19 cellular contexts compared by ENCODE assay signal in genomic region chr4:162699629-162700028, GRCh38.
DNase-seq lines count a peak whose midpoint lies in the region; ATAC-seq, FAIRE-seq and TF ChIP-seq lines count a peak whose summit lies in the region.
"Had no signal": no experiment of that assay in that cellular context is flagged by ENCODE, and none has a peak within 500 bp of the region (broad histone marks: within the 10 kb centered on the region; RNA-seq: fewer than 3 reads in every experiment).

No MANE protein-coding gene starts in this region.

- TF ChIP-seq CTCF in Caco-2 (IDR thresholded peaks at IDR 0.05; ENCODE audit: insufficient read depth in 1 of 2, low read depth in 1 of 2, low read length in 1 of 2, severe bottlenecking in 1 of 2, unreplicated experiment in 1 of 2): no peak
- TF ChIP-seq CTCF in GM12878 (IDR thresholded peaks at IDR 0.05 in 2 of 3, conservative IDR thresholded peaks at IDR 0.05 in 1 of 3; ENCODE audit: control insufficient read depth in 2 of 3, extremely low read depth in 1 of 3, insufficient read depth in 1 of 3, low read depth in 3 of 3, low read length in 3 of 3): no peak

- POLR2A ChIA-PET in Caco-2 (lab: Charles Lee) (no interaction called here), GM12878 (lab: Charles Lee) (no interaction called here)

- no peak for TF ChIP-seq EP300 in GM12878 (IDR thresholded peaks at IDR 0.05; ENCODE audit: borderline replicate concordance in 1 of 2, control insufficient read depth in 1 of 2, low read depth in 2 of 2, low read length in 2 of 2)

- DNase-seq in Caco-2 (no peak), GM12878 (ENCODE audit: low read depth, low spot score) (no peak)
- DNase-seq in stimulated activated naive CD8-positive, alpha-beta T cell treated with anti-CD3 and anti-CD28 coated beads, Interleukin-15, Interleukin-2, amounts not matched to agents 100 U/mL and 50 U/mL, for 24 hours: no peak
- no peak for DNase-seq in activated T-cell treated with anti-CD3 and anti-CD28 coated beads, Interleukin-2, amount 50 U/mL, for 24 hours
- DNase-seq: 8988T, AML-193, Calu3, DMS79, HCEC 1CT, Karpas-422 had no signal

- 89% methylated on average over 1 of the region's 1 CpG for WGBS in GM12878 (ENCODE audit: insufficient coverage, insufficient replicate concordance, low lambda C conversion rate, missing lambda C conversion rate)

- in situ Hi-C loops in GM12878 (cut with MboI): no loop called here

- no peak for TF ChIP-seq POLR2A in GM12878 (IDR thresholded peaks at IDR 0.05; ENCODE audit: low read depth, low read length)

- H3K4me3 ChIP-seq in Caco-2 (ENCODE audit: low read depth, low read length) (no peak overlapping the region), GM12878 (no peak overlapping the region)
- H3K4me3 ChIP-seq: BLaER1, K562 had no signal

- H3K4me1 Mint-ChIP-seq in Caco-2 (ENCODE audit: low read depth, unreplicated experiment): peaks cover 7% of the 10 kb centered on the region
- no peaks in the 10 kb centered on the region for H3K4me1 Mint-ChIP-seq in activated T-cell treated with anti-CD3 and anti-CD28 coated beads, Interleukin-2, amount 50 U/mL, for 24 hours (ENCODE audit: low read depth)
- H3K4me1 Mint-ChIP-seq in stimulated activated memory B cell treated with anti-CD40 and anti-IgM and Interleukin-4, amounts not matched to agents 10 μg/mL and 1 μg/mL and 100 μg/mL, for 72 hours: no peaks in the 10 kb centered on the region

- SMC1A ChIA-PET in GM12878 (lab: Charles Lee; ENCODE audit: uncharacterized antibody, unreplicated experiment): no interaction called here

- H3K27ac ChIP-seq in GM12878 (ENCODE audit: control insufficient read depth, insufficient read depth): no peak overlapping the region
- H3K27ac ChIP-seq: BLaER1, HL-60 had no signal

- no peak overlapping the region for H3K4me3 Mint-ChIP-seq in Caco-2 (ENCODE audit: unreplicated experiment)
- no peak overlapping the region for H3K4me3 Mint-ChIP-seq in activated T-cell treated with anti-CD3 and anti-CD28 coated beads, Interleukin-2, amount 50 U/mL, for 24 hours
- no peak overlapping the region for H3K4me3 Mint-ChIP-seq in stimulated activated memory B cell treated with anti-CD40 and anti-IgM and Interleukin-4, amounts not matched to agents 10 μg/mL and 1 μg/mL and 100 μg/mL, for 72 hours

- ATAC-seq in GM18868 (IDR thresholded peaks at IDR 0.05; ENCODE audit: unreplicated experiment) (peak; percentile 50), HG02610 (IDR thresholded peaks at IDR 0.05; ENCODE audit: unreplicated experiment) (peak; percentile 34), GM12878 (peak; percentile 64)
- ATAC-seq in stimulated activated naive CD8-positive, alpha-beta T cell treated with anti-CD3 and anti-CD28 coated beads, Interleukin-15, Interleukin-2, amounts not matched to agents 100 U/mL and 50 U/mL, for 24 hours: no peak
- ATAC-seq in stimulated activated memory B cell treated with anti-CD40 and anti-IgM and Interleukin-4, amounts not matched to agents 10 μg/mL and 1 μg/mL and 100 μg/mL, for 72 hours: no peak
- ATAC-seq: K562 had no signal

- peak overlapping the region; percentile 32 for H3K27ac Mint-ChIP-seq in Caco-2 (ENCODE audit: unreplicated experiment)
- no peak overlapping the region for H3K27ac Mint-ChIP-seq in activated T-cell treated with anti-CD3 and anti-CD28 coated beads, Interleukin-2, amount 50 U/mL, for 24 hours
- H3K27ac Mint-ChIP-seq in stimulated activated memory B cell treated with anti-CD40 and anti-IgM and Interleukin-4, amounts not matched to agents 10 μg/mL and 1 μg/mL and 100 μg/mL, for 72 hours: no peak overlapping the region

- H3K4me1 ChIP-seq in Caco-2 (no peaks in the 10 kb centered on the region), GM12878 (ENCODE audit: control insufficient read depth, insufficient read depth, low read length) (no peaks in the 10 kb centered on the region)
- H3K4me1 ChIP-seq: BLaER1 had no signal

- no TSS peak for BruUV-seq in Caco-2 (replicated peaks; lab: Mats Ljungman, UMichigan)
- no TSS peak for BruUV-seq in GM12878 (replicated peaks; lab: Mats Ljungman, UMichigan)

- no peak overlapping the region for H2AFZ ChIP-seq in GM12878 (ENCODE audit: control insufficient read depth, low read depth, low read length)

- H3K9me3 Mint-ChIP-seq in Caco-2 (ENCODE audit: unreplicated experiment): peaks cover 12% of the 10 kb centered on the region
- H3K9me3 Mint-ChIP-seq in activated T-cell treated with anti-CD3 and anti-CD28 coated beads, Interleukin-2, amount 50 U/mL, for 24 hours: peaks cover 7% of the 10 kb centered on the region
- no peaks in the 10 kb centered on the region for H3K9me3 Mint-ChIP-seq in stimulated activated memory B cell treated with anti-CD40 and anti-IgM and Interleukin-4, amounts not matched to agents 10 μg/mL and 1 μg/mL and 100 μg/mL, for 72 hours

- no peak overlapping the region for H3K4me2 ChIP-seq in GM12878 (ENCODE audit: control insufficient read depth, insufficient read depth)
- H3K4me2 ChIP-seq: BLaER1 had no signal

- FAIRE-seq in GM12878 (lab: Jason Lieb, UNC): no peak
- FAIRE-seq: GM12892, GM19239, H1, K562 had no signal

- H3K9ac ChIP-seq in GM12878 (ENCODE audit: control insufficient read depth, insufficient read depth, low read length): no peak overlapping the region
- H3K9ac ChIP-seq: BLaER1 had no signal

- H3K27me3 Mint-ChIP-seq in Caco-2 (ENCODE audit: insufficient read depth, unreplicated experiment): no peaks in the 10 kb centered on the region
- H3K27me3 Mint-ChIP-seq in activated T-cell treated with anti-CD3 and anti-CD28 coated beads, Interleukin-2, amount 50 U/mL, for 24 hours: no peaks in the 10 kb centered on the region
- no peaks in the 10 kb centered on the region for H3K27me3 Mint-ChIP-seq in stimulated activated memory B cell treated with anti-CD40 and anti-IgM and Interleukin-4, amounts not matched to agents 10 μg/mL and 1 μg/mL and 100 μg/mL, for 72 hours

- H4K20me1 ChIP-seq in GM12878 (ENCODE audit: control insufficient read depth, insufficient read depth): no peaks in the 10 kb centered on the region
- H4K20me1 ChIP-seq: BLaER1 had no signal

- no peaks in the 10 kb centered on the region for H3K36me3 Mint-ChIP-seq in Caco-2 (ENCODE audit: insufficient read depth, unreplicated experiment)
- H3K36me3 Mint-ChIP-seq in activated T-cell treated with anti-CD3 and anti-CD28 coated beads, Interleukin-2, amount 50 U/mL, for 24 hours (ENCODE audit: low read depth): no peaks in the 10 kb centered on the region
- no peaks in the 10 kb centered on the region for H3K36me3 Mint-ChIP-seq in stimulated activated memory B cell treated with anti-CD40 and anti-IgM and Interleukin-4, amounts not matched to agents 10 μg/mL and 1 μg/mL and 100 μg/mL, for 72 hours

- no peaks in the 10 kb centered on the region for H3K79me2 ChIP-seq in GM12878 (ENCODE audit: control insufficient read depth, insufficient read depth, low read length)

- H3K9me3 ChIP-seq in Caco-2: no peaks in the 10 kb centered on the region; the same call in 1 of the 2 replicates
- H3K9me3 ChIP-seq in GM12878 (replicated peaks; ENCODE audit: control insufficient read depth, insufficient read depth, low read length): no peaks in the 10 kb centered on the region
- H3K9me3 ChIP-seq: BLaER1 had no signal

- H3K27me3 ChIP-seq in Caco-2 (replicated peaks; ENCODE audit: control insufficient read depth, insufficient read depth, low read length): no peaks in the 10 kb centered on the region
- H3K27me3 ChIP-seq in GM12878 (replicated peaks in 1 of 2; ENCODE audit: control insufficient read depth in 2 of 2, insufficient read depth in 2 of 2, low read length in 1 of 2): no peaks in the 10 kb centered on the region
- H3K27me3 ChIP-seq: BLaER1 had no signal

- CTCF ChIA-PET in Caco-2 (lab: Charles Lee) (no interaction called here), GM12878 (lab: Yijun Ruan, JAX) (no interaction called here)

- RAD21 ChIA-PET in GM12878 (lab: Charles Lee; ENCODE audit: unreplicated experiment): no interaction called here

- intact Hi-C loops in Caco-2 (cut with micrococcal nuclease; ENCODE audit: unreplicated experiment) (no loop called here), GM12878 (cut with micrococcal nuclease; ENCODE audit: unreplicated experiment) (no loop called here)

- H3K36me3 ChIP-seq in Caco-2 (ENCODE audit: control insufficient read depth, insufficient read depth, low read length) (no peaks in the 10 kb centered on the region), GM12878 (ENCODE audit: control insufficient read depth in 2 of 2, insufficient read depth in 2 of 2, low read length in 1 of 2) (no peaks in the 10 kb centered on the region)
- H3K36me3 ChIP-seq: BLaER1 had no signal

- TF ChIP-seq RAD21 in GM12878 (IDR thresholded peaks at IDR 0.05; ENCODE audit: insufficient read depth, low read depth, low read length): no peak

TF ChIP-seq in GM12878, 131 proteins besides CTCF, POLR2A, EP300 and RAD21:
- no peak for TF ChIP-seq STAT3 (IDR thresholded peaks at IDR 0.05; ENCODE audit: low read depth, low read length)

Comparison
In these comparisons a context has a peak if more than half of its experiments do, and no peak if none do; other contexts are left out.
1. ATAC-seq: peak in GM18868 (single experiment), HG02610 (single experiment) and GM12878 (single experiment); none in stimulated activated naive CD8-positive, alpha-beta T cell treated with anti-CD3 and anti-CD28 coated beads, Interleukin-15, Interleukin-2, amounts not matched to agents 100 U/mL and 50 U/mL, for 24 hours (single experiment) and stimulated activated memory B cell treated with anti-CD40 and anti-IgM and Interleukin-4, amounts not matched to agents 10 μg/mL and 1 μg/mL and 100 μg/mL, for 72 hours (single experiment).